1 cellular context compared by ENCODE assay signal in genomic region chr17:39927101-39927927, GRCh38.
TF ChIP-seq lines count a peak whose summit lies in the region.

A gene with protein sequence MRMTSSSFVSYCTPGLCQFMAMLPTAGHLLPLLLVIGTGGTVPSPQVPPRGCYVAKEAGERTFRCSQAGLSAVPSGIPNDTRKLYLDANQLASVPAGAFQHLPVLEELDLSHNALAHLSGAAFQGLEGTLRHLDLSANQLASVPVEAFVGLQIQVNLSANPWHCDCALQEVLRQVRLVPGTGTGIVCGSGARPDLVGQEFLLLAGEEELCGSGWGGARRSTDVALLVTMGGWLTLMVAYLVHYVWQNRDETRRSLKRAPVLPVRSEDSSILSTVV (plus strand): TSS chr17:39927732. CDS start chr17:39941524, 13,792 bp downstream.
A gene with protein sequence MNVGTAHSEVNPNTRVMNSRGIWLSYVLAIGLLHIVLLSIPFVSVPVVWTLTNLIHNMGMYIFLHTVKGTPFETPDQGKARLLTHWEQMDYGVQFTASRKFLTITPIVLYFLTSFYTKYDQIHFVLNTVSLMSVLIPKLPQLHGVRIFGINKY (minus strand): TSS chr17:39927601. CDS start chr17:39924203, 3,398 bp downstream.

TF ChIP-seq in HepG2, 621 proteins besides CTCF, POLR2A, EP300 and RAD21 (continued from another document and continues in another):
- TF ChIP-seq, protein P1, sequence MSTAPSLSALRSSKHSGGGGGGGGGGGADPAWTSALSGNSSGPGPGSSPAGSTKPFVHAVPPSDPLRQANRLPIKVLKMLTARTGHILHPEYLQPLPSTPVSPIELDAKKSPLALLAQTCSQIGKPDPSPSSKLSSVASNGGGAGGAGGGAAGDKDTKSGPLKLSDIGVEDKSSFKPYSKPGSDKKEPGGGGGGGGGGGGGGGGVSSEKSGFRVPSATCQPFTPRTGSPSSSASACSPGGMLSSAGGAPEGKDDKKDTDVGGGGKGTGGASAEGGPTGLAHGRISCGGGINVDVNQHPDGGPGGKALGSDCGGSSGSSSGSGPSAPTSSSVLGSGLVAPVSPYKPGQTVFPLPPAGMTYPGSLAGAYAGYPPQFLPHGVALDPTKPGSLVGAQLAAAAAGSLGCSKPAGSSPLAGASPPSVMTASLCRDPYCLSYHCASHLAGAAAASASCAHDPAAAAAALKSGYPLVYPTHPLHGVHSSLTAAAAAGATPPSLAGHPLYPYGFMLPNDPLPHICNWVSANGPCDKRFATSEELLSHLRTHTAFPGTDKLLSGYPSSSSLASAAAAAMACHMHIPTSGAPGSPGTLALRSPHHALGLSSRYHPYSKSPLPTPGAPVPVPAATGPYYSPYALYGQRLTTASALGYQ (CRISPR knock-in tag; IDR thresholded peaks at IDR 0.05), result peak; percentile 39; the same call in 1 of the 2 replicates
- no peak for TF ChIP-seq MTA3 (CRISPR knock-in tag; IDR thresholded peaks at IDR 0.05)
- TF ChIP-seq NCOA2 (CRISPR knock-in tag; IDR thresholded peaks at IDR 0.05), result no peak
- TF ChIP-seq RNF2 (conservative IDR thresholded peaks at IDR 0.05; ENCODE audit: low read depth), result no peak
- TF ChIP-seq, protein P2, sequence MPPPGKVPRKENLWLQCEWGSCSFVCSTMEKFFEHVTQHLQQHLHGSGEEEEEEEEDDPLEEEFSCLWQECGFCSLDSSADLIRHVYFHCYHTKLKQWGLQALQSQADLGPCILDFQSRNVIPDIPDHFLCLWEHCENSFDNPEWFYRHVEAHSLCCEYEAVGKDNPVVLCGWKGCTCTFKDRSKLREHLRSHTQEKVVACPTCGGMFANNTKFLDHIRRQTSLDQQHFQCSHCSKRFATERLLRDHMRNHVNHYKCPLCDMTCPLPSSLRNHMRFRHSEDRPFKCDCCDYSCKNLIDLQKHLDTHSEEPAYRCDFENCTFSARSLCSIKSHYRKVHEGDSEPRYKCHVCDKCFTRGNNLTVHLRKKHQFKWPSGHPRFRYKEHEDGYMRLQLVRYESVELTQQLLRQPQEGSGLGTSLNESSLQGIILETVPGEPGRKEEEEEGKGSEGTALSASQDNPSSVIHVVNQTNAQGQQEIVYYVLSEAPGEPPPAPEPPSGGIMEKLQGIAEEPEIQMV (CRISPR knock-in tag; IDR thresholded peaks at IDR 0.05; ENCODE audit: low read depth), result no peak; the same call in 1 of the 2 replicates
- no peak; the same call in 1 of the 2 replicates for TF ChIP-seq ZNF766 (CRISPR knock-in tag; IDR thresholded peaks at IDR 0.05; ENCODE audit: borderline replicate concordance)
- TF ChIP-seq, protein P3, sequence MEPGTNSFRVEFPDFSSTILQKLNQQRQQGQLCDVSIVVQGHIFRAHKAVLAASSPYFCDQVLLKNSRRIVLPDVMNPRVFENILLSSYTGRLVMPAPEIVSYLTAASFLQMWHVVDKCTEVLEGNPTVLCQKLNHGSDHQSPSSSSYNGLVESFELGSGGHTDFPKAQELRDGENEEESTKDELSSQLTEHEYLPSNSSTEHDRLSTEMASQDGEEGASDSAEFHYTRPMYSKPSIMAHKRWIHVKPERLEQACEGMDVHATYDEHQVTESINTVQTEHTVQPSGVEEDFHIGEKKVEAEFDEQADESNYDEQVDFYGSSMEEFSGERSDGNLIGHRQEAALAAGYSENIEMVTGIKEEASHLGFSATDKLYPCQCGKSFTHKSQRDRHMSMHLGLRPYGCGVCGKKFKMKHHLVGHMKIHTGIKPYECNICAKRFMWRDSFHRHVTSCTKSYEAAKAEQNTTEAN (CRISPR knock-in tag; conservative IDR thresholded peaks at IDR 0.05), result no peak; the same call in 1 of the 2 replicates
- TF ChIP-seq KDM5B (CRISPR knock-in tag; IDR thresholded peaks at IDR 0.05; ENCODE audit: borderline replicate concordance), result 0 out of 2 replicates have a peak, but pooled peaks have one; percentile 19
- TF ChIP-seq SATB2 (CRISPR knock-in tag; IDR thresholded peaks at IDR 0.05), result no peak
- no peak for TF ChIP-seq SMARCE1 (IDR thresholded peaks at IDR 0.05; ENCODE audit: borderline replicate concordance)
- TF ChIP-seq, protein P4, sequence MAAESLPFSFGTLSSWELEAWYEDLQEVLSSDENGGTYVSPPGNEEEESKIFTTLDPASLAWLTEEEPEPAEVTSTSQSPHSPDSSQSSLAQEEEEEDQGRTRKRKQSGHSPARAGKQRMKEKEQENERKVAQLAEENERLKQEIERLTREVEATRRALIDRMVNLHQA (CRISPR knock-in tag; IDR thresholded peaks at IDR 0.05), result no peak
- TF ChIP-seq MED13 (CRISPR knock-in tag; IDR thresholded peaks at IDR 0.05), result 0 out of 2 replicates have a peak, but pooled peaks have one; percentile 29
- peak; percentile 97 for TF ChIP-seq ZFY (CRISPR knock-in tag; IDR thresholded peaks at IDR 0.05)
- TF ChIP-seq SNAPC4 (CRISPR knock-in tag; IDR thresholded peaks at IDR 0.05), result no peak
- peak; percentile 28; the same call in 1 of the 2 replicates for TF ChIP-seq SOX5 (CRISPR knock-in tag; IDR thresholded peaks at IDR 0.05; ENCODE audit: borderline replicate concordance)
- TF ChIP-seq ZNF644 (CRISPR knock-in tag; IDR thresholded peaks at IDR 0.05; ENCODE audit: low read depth), result no peak
- TF ChIP-seq HOXA5 (CRISPR knock-in tag; IDR thresholded peaks at IDR 0.05), result peak; percentile 36; the same call in 1 of the 2 replicates
- TF ChIP-seq ZNF331 (CRISPR knock-in tag; IDR thresholded peaks at IDR 0.05), result peak; percentile 87; the same call in 1 of the 2 replicates
- TF ChIP-seq SALL2 (CRISPR knock-in tag; IDR thresholded peaks at IDR 0.05), result peak; percentile 94
- peak; percentile 55; the same call in 1 of the 2 replicates for TF ChIP-seq SIX4 (CRISPR knock-in tag; IDR thresholded peaks at IDR 0.05)
- no peak for TF ChIP-seq SOX6 (IDR thresholded peaks at IDR 0.05)
- TF ChIP-seq SOX6 (CRISPR knock-in tag; IDR thresholded peaks at IDR 0.05), result no peak
- 0 out of 2 replicates have a peak, but pooled peaks have one; percentile 22 for TF ChIP-seq STAT5B (CRISPR knock-in tag; IDR thresholded peaks at IDR 0.05)
- no peak; the same call in 1 of the 2 replicates for TF ChIP-seq ZXDC (CRISPR knock-in tag; IDR thresholded peaks at IDR 0.05)
- TF ChIP-seq THAP7 (CRISPR knock-in tag; IDR thresholded peaks at IDR 0.05), result peak; percentile 67; the same call in 1 of the 2 replicates
- peak; percentile 44; the same call in 1 of the 2 replicates for TF ChIP-seq MNT (IDR thresholded peaks at IDR 0.05)
- TF ChIP-seq CBFB (CRISPR knock-in tag; IDR thresholded peaks at IDR 0.05), result peak; percentile 89
- TF ChIP-seq ASH2L (IDR thresholded peaks at IDR 0.05; ENCODE audit: insufficient read length, low read depth, low read length), result peak; percentile 78
- peak; percentile 97 for TF ChIP-seq FOXK1 (CRISPR knock-in tag; IDR thresholded peaks at IDR 0.05; ENCODE audit: borderline replicate concordance, low read depth)
- TF ChIP-seq TRAFD1 (CRISPR knock-in tag; IDR thresholded peaks at IDR 0.05; ENCODE audit: borderline replicate concordance), result no peak; the same call in 1 of the 2 replicates
- TF ChIP-seq ZNF577 (CRISPR knock-in tag; IDR thresholded peaks at IDR 0.05; ENCODE audit: borderline replicate concordance, low read depth), result no peak
- peak; percentile 88 for TF ChIP-seq POLR2G (IDR thresholded peaks at IDR 0.05; ENCODE audit: low read depth, low read length)
- 0 out of 2 replicates have a peak, but pooled peaks have one; percentile 75 for TF ChIP-seq ZNF614 (CRISPR knock-in tag; IDR thresholded peaks at IDR 0.05; ENCODE audit: borderline replicate concordance)
